ENCODE assay signal across 8 cellular contexts in genomic region chr19:1094978-1095701, GRCh38. TPM values are rescaled to one million over a fixed set of nuclear protein-coding genes. Genes with fewer than 3 reads are reported as not detected.
DNase-seq lines count a peak whose midpoint lies in the region; ATAC-seq and TF ChIP-seq lines count a peak whose summit lies in the region.

Gene POLR2E (minus strand): TSS chr19:1095375. CDS start chr19:1095315, 60 bp downstream.

- ATAC-seq in GM19035 (IDR thresholded peaks at IDR 0.05; ENCODE audit: unreplicated experiment) (peak; percentile 87), HG03378 (IDR thresholded peaks at IDR 0.05; ENCODE audit: unreplicated experiment) (peak; percentile 74)
- ATAC-seq in activated CD4-positive, alpha-beta T cell treated with anti-CD3 and anti-CD28 coated beads for 36 hours = peak; percentile 89

- H3K4me1 Mint-ChIP-seq in activated CD4-positive, alpha-beta T cell treated with anti-CD3 and anti-CD28 coated beads for 36 hours = peaks cover 49% of the 10 kb centered on the region

- intact Hi-C loops in activated CD4-positive, alpha-beta T cell treated with anti-CD3 and anti-CD28 coated beads for 36 hours (cut with DNase I, micrococcal nuclease) = loop anchor here (1.0 to 5.0 kb wide), 10 partner anchors 13 to 299 kb away; partner anchors contain the start of genes ABCA7 (in 1 of the 2), ARHGAP45 (in 1 of the 2), RNU6-2 (in 1 of the 2) and STK11 (in 1 of the 2)

- POLR2A ChIA-PET in activated CD4-positive, alpha-beta T cell treated with anti-CD3 and anti-CD28 coated beads for 36 hours (lab: Charles Lee) = interaction anchor here (0.7 kb wide), 1 partner anchor 9 kb away, joined by 3 read pairs; no protein-coding TSS in a partner anchor

- DNase-seq in AG10803 (ENCODE audit: low read depth) = peak; percentile 98
- DNase-seq in NCI-H510A (lab: John Stamatoyannopoulos, UW) = peak; percentile 87
- peak; percentile 99 for DNase-seq in activated CD4-positive, alpha-beta T cell treated with anti-CD3 and anti-CD28 coated beads for 36 hours
- DNase-seq in choroid plexus epithelial cell (ENCODE audit: low read depth) = peak; percentile 99
- peak; percentile 94 for DNase-seq in kidney glomerular epithelial cell (lab: John Stamatoyannopoulos, UW)
- DNase-seq in stimulated activated CD4-positive, alpha-beta T cell treated with anti-CD3 and anti-CD28 coated beads, Interleukin-1b, Interleukin-23, amount 100 ng/mL, for 1 hour (ENCODE audit: low read depth in 2 of 2) = peak; percentile 96 to 98

- H3K27ac Mint-ChIP-seq in activated CD4-positive, alpha-beta T cell treated with anti-CD3 and anti-CD28 coated beads for 36 hours = peak within 1 kb of the TSS; percentile 93

- no peak for TF ChIP-seq CTCF in AG10803 (conservative IDR thresholded peaks at IDR 0.05; ENCODE audit: low read length)
- no peak for TF ChIP-seq CTCF in choroid plexus epithelial cell (conservative IDR thresholded peaks at IDR 0.05; ENCODE audit: low read depth, low read length)

- H3K27me3 Mint-ChIP-seq in activated CD4-positive, alpha-beta T cell treated with anti-CD3 and anti-CD28 coated beads for 36 hours = no peaks in the 10 kb centered on the region

- H3K4me3 ChIP-seq in AG10803 (ENCODE audit: low read length) = peak within 1 kb of the TSS; percentile 94
- peak within 1 kb of the TSS; percentile 85 for H3K4me3 ChIP-seq in choroid plexus epithelial cell (ENCODE audit: low read depth, low read length)

- peaks cover 4% of the 10 kb centered on the region for H3K9me3 Mint-ChIP-seq in activated CD4-positive, alpha-beta T cell treated with anti-CD3 and anti-CD28 coated beads for 36 hours (ENCODE audit: low read depth)

- CTCF ChIA-PET in activated CD4-positive, alpha-beta T cell treated with anti-CD3 and anti-CD28 coated beads for 36 hours (lab: Charles Lee) = interaction anchor here (0.7 to 2.1 kb wide), 4 partner anchors 8 to 150 kb away, joined by 3 to 7 read pairs (median 3); partner anchors contain the start of gene ARHGAP45

- H3K36me3 Mint-ChIP-seq in activated CD4-positive, alpha-beta T cell treated with anti-CD3 and anti-CD28 coated beads for 36 hours (ENCODE audit: low read depth) = peaks cover 25% of the 10 kb centered on the region

- H3K4me3 Mint-ChIP-seq in activated CD4-positive, alpha-beta T cell treated with anti-CD3 and anti-CD28 coated beads for 36 hours = peak within 1 kb of the TSS; percentile 88

RNA-seq across cellular contexts. Expression of gene POLR2E, which starts in this region (rescaled TPM):
- total RNA-seq in activated CD4-positive, alpha-beta T cell treated with anti-CD3 and anti-CD28 coated beads for 36 hours = 100 to 1,000 TPM; 171 to 229 TPM

Comparison
In these comparisons a context has a peak if more than half of its experiments do, and no peak if none do; other contexts are left out.
1. Peak in every context shown above with its lines: DNase-seq, ATAC-seq and H3K4me3 ChIP-seq.